Comparison of ENCODE assay signal across 1 cellular context in genomic region chr17:67974186-67974585, GRCh38.
TF ChIP-seq lines count a peak whose summit lies in the region.

No MANE protein-coding gene starts in this region.

TF ChIP-seq in GM23338, 12 proteins besides CTCF, POLR2A, EP300 and RAD21:
- TF ChIP-seq CREB1 (CRISPR knock-in tag; IDR thresholded peaks at IDR 0.05; ENCODE audit: low read depth) = no peak
- no peak for TF ChIP-seq EZH2phosphoT487 (IDR thresholded peaks at IDR 0.05; ENCODE audit: unreplicated experiment)
- TF ChIP-seq STAT1 (IDR thresholded peaks at IDR 0.05; ENCODE audit: unreplicated experiment) = no peak
- TF ChIP-seq ZNF331 (CRISPR knock-in tag; IDR thresholded peaks at IDR 0.05; ENCODE audit: low read depth) = no peak
- TF ChIP-seq EZH2 (IDR thresholded peaks at IDR 0.05; ENCODE audit: low read depth, unreplicated experiment) = no peak
- no peak for TF ChIP-seq ZNF462 (CRISPR knock-in tag; IDR thresholded peaks at IDR 0.05)
- TF ChIP-seq, protein P1, sequence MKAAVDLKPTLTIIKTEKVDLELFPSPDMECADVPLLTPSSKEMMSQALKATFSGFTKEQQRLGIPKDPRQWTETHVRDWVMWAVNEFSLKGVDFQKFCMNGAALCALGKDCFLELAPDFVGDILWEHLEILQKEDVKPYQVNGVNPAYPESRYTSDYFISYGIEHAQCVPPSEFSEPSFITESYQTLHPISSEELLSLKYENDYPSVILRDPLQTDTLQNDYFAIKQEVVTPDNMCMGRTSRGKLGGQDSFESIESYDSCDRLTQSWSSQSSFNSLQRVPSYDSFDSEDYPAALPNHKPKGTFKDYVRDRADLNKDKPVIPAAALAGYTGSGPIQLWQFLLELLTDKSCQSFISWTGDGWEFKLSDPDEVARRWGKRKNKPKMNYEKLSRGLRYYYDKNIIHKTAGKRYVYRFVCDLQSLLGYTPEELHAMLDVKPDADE (IDR thresholded peaks at IDR 0.05) = no peak
- TF ChIP-seq POLR2AphosphoS5 (IDR thresholded peaks at IDR 0.05; ENCODE audit: low read depth) = no peak
- no peak for TF ChIP-seq NANOG (IDR thresholded peaks at IDR 0.05; ENCODE audit: borderline replicate concordance)
- no peak for TF ChIP-seq ZNF114 (CRISPR knock-in tag; IDR thresholded peaks at IDR 0.05)
- TF ChIP-seq JUNB (IDR thresholded peaks at IDR 0.05; ENCODE audit: unreplicated experiment) = no peak
- TF ChIP-seq, protein P2, sequence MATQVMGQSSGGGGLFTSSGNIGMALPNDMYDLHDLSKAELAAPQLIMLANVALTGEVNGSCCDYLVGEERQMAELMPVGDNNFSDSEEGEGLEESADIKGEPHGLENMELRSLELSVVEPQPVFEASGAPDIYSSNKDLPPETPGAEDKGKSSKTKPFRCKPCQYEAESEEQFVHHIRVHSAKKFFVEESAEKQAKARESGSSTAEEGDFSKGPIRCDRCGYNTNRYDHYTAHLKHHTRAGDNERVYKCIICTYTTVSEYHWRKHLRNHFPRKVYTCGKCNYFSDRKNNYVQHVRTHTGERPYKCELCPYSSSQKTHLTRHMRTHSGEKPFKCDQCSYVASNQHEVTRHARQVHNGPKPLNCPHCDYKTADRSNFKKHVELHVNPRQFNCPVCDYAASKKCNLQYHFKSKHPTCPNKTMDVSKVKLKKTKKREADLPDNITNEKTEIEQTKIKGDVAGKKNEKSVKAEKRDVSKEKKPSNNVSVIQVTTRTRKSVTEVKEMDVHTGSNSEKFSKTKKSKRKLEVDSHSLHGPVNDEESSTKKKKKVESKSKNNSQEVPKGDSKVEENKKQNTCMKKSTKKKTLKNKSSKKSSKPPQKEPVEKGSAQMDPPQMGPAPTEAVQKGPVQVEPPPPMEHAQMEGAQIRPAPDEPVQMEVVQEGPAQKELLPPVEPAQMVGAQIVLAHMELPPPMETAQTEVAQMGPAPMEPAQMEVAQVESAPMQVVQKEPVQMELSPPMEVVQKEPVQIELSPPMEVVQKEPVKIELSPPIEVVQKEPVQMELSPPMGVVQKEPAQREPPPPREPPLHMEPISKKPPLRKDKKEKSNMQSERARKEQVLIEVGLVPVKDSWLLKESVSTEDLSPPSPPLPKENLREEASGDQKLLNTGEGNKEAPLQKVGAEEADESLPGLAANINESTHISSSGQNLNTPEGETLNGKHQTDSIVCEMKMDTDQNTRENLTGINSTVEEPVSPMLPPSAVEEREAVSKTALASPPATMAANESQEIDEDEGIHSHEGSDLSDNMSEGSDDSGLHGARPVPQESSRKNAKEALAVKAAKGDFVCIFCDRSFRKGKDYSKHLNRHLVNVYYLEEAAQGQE (IDR thresholded peaks at IDR 0.05; ENCODE audit: unreplicated experiment) = no peak
